In the genomic region with DNA sequence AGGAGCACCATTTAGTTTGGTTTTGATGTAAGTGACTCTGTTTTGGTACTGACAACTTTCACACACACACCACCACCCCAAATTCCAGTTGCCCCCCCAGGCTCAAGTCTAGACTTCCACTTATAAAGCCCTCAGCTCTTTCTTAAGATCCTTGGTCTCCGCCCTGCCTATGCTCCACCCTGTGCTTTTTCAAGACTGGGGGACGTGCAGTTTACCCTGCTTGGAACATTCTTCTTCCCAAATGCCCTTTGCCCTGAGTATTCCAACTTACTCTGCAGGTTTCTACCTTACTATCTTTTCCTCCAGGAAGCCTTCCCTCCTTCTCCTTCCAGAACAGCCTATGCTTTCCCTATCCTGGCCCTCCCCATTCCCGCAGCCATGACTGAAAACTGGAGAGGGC, we compare ENCODE assay signal across 11 cellular contexts. TPM values are rescaled to one million over a fixed set of nuclear protein-coding genes. Genes with fewer than 3 reads are reported as not detected.
A peak's percentile ranks its signal among the peaks of the same experiment; 100 is the strongest.
DNase-seq lines count a peak whose midpoint lies in the region; ATAC-seq and TF ChIP-seq lines count a peak whose summit lies in the region.
"Had no signal": no experiment of that assay in that cellular context is flagged by ENCODE, and none has a peak within 500 bp of the region (broad histone marks: within the 10 kb centered on the region; RNA-seq: fewer than 3 reads in every experiment).

No MANE protein-coding gene starts in this region.

- peak overlapping the region; percentile 67 to 95 (median 86) for H3K4me3 Mint-ChIP-seq in CD8-positive, alpha-beta memory T cell
- H3K4me3 Mint-ChIP-seq in central memory CD8-positive, alpha-beta T cell, result peak overlapping the region; percentile 83

- peak overlapping the region; percentile 35 for H3K4me3 ChIP-seq in CD8-positive, alpha-beta memory T cell (ENCODE audit: low read length)
- H3K4me3 ChIP-seq in parathyroid adenoma (ENCODE audit: low read depth, low read length), result no peak overlapping the region

- peaks cover 39% of the 10 kb centered on the region for H3K4me1 ChIP-seq in CD8-positive, alpha-beta memory T cell (ENCODE audit: insufficient read depth, low read length)
- peaks cover 2% of the 10 kb centered on the region for H3K4me1 ChIP-seq in parathyroid adenoma

- no peaks in the 10 kb centered on the region for H3K79me2 ChIP-seq in parathyroid adenoma

- H2AFZ ChIP-seq in parathyroid adenoma, result peak overlapping the region; percentile 35

- H3K36me3 Mint-ChIP-seq in CD8-positive, alpha-beta memory T cell, result peaks cover 4 to 38% (median 10%) of the 10 kb centered on the region in 3 donors
- peaks cover 26% of the 10 kb centered on the region for H3K36me3 Mint-ChIP-seq in central memory CD8-positive, alpha-beta T cell (ENCODE audit: insufficient read depth)

- H3K9me3 ChIP-seq in CD8-positive, alpha-beta memory T cell (ENCODE audit: low read length), result no peaks in the 10 kb centered on the region
- H3K9me3 ChIP-seq in KOPT-K1 (ENCODE audit: insufficient read depth, low read length, poor library complexity, severe bottlenecking), result no peaks in the 10 kb centered on the region
- no peaks in the 10 kb centered on the region for H3K9me3 ChIP-seq in parathyroid adenoma (ENCODE audit: control insufficient read depth, low read length)

- no peak overlapping the region for H3K27ac ChIP-seq in CD8-positive, alpha-beta memory T cell (ENCODE audit: low read depth, low read length)
- H3K27ac ChIP-seq in KOPT-K1 (ENCODE audit: low read depth, low read length, poor library complexity, severe bottlenecking) (peak overlapping the region; percentile 47), parathyroid adenoma (peak overlapping the region; percentile 62)

- no peaks in the 10 kb centered on the region for H3K27me3 ChIP-seq in CD8-positive, alpha-beta memory T cell (ENCODE audit: insufficient read depth, low read length, poor library complexity, severe bottlenecking)
- H3K27me3 ChIP-seq in parathyroid adenoma (ENCODE audit: control insufficient read depth, insufficient read depth, low read length), result no peaks in the 10 kb centered on the region

- no peak for TF ChIP-seq CTCF in parathyroid adenoma (IDR thresholded peaks at IDR 0.05)

- DNase-seq in CD8-positive, alpha-beta memory T cell, result no peak
- no peak for DNase-seq in central memory CD8-positive, alpha-beta T cell (ENCODE audit: low spot score in 2 of 2)
- no peak for DNase-seq in nucleus accumbens (lab: John Stamatoyannopoulos, UW)
- DNase-seq in AG08396 (ENCODE audit: low spot score), result no peak
- DNase-seq: activated CD8-positive, alpha-beta memory T cell treated with anti-CD3 and anti-CD28 coated beads for 24 hours; GDM1; hippocampal formation; NCI-H1694 treated with DMSO at 0.1 percent for 48 hours had no signal

- CTCF ChIA-PET in CD8-positive, alpha-beta memory T cell (lab: Charles Lee), result interaction anchor here (0.9 to 7.4 kb wide), 9 partner anchors 11 to 138 kb away, joined by 3 to 92 read pairs (median 5); a partner anchor contains a TSS

- H3K27me3 Mint-ChIP-seq in CD8-positive, alpha-beta memory T cell, result no peaks in the 10 kb centered on the region
- no peaks in the 10 kb centered on the region for H3K27me3 Mint-ChIP-seq in central memory CD8-positive, alpha-beta T cell

- POLR2A ChIA-PET in CD8-positive, alpha-beta memory T cell (lab: Charles Lee), result interaction anchor here (1.2 to 3.8 kb wide), 4 partner anchors 19 to 198 kb away, joined by 3 to 49 read pairs (median 16); a partner anchor contains a TSS

- no peak overlapping the region for H3K9ac ChIP-seq in parathyroid adenoma

- no peaks in the 10 kb centered on the region for H3K36me3 ChIP-seq in CD8-positive, alpha-beta memory T cell (ENCODE audit: insufficient read depth, low read length)
- H3K36me3 ChIP-seq in KOPT-K1 (ENCODE audit: insufficient read depth, low read length) (peaks cover 33% of the 10 kb centered on the region), parathyroid adenoma (ENCODE audit: control insufficient read depth, insufficient read depth, low read length) (no peaks in the 10 kb centered on the region)

- no peak for ATAC-seq in central memory CD8-positive, alpha-beta T cell (replicated peaks; ENCODE audit: extremely low read depth, poor library complexity, severe bottlenecking)
- ATAC-seq in HG02840 (IDR thresholded peaks at IDR 0.05; ENCODE audit: low FRiP score, unreplicated experiment), result no peak

- peaks cover 45 to 64% (median 55%) of the 10 kb centered on the region in 3 donors for H3K4me1 Mint-ChIP-seq in CD8-positive, alpha-beta memory T cell
- H3K4me1 Mint-ChIP-seq in central memory CD8-positive, alpha-beta T cell, result peaks cover 39% of the 10 kb centered on the region

- peak overlapping the region; percentile 47 for H3K4me2 ChIP-seq in parathyroid adenoma (ENCODE audit: low read length)

- peak overlapping the region; percentile 85 to 98 (median 94) for H3K27ac Mint-ChIP-seq in CD8-positive, alpha-beta memory T cell
- H3K27ac Mint-ChIP-seq in central memory CD8-positive, alpha-beta T cell (ENCODE audit: low read depth), result peak overlapping the region; percentile 94

- H3K9me3 Mint-ChIP-seq in CD8-positive, alpha-beta memory T cell, result no peaks in the 10 kb centered on the region
- no peaks in the 10 kb centered on the region for H3K9me3 Mint-ChIP-seq in central memory CD8-positive, alpha-beta T cell

RNA-seq across cellular contexts. Expression of a gene that starts 1.5 kb away (rescaled TPM):
- total RNA-seq in CD8-positive, alpha-beta memory T cell, result 10 to 100 TPM; 46.2 to 52.1 TPM
- polyA plus RNA-seq in CD8-positive, alpha-beta memory T cell, result 92.5 TPM
